ENCODE assay signal across 11 cellular contexts in genomic region chr1:87869563-87869962, GRCh38.
A peak's percentile ranks its signal among the peaks of the same experiment; 100 is the strongest.
DNase-seq lines count a peak whose midpoint lies in the region; ATAC-seq and TF ChIP-seq lines count a peak whose summit lies in the region.
"Had no signal": no experiment of that assay in that cellular context is flagged by ENCODE, and none has a peak within 500 bp of the region (broad histone marks: within the 10 kb centered on the region; RNA-seq: fewer than 3 reads in every experiment).

No MANE protein-coding gene starts in this region.

- no peak for TF ChIP-seq POLR2A in NB4 (IDR thresholded peaks at IDR 0.05; ENCODE audit: extremely low read depth, insufficient read length)

- H3K4me3 ChIP-seq in NB4 (ENCODE audit: low read depth, low read length) (no peak overlapping the region), epithelial cell of esophagus (ENCODE audit: low read length) (no peak overlapping the region)

- TF ChIP-seq CTCF in NB4 (IDR thresholded peaks at IDR 0.05; ENCODE audit: low read depth, low read length) (no peak), epithelial cell of esophagus (IDR thresholded peaks at IDR 0.05; ENCODE audit: insufficient read depth, low read depth, low read length, missing control alignments) (no peak)

- ATAC-seq in HG03280 (IDR thresholded peaks at IDR 0.05; ENCODE audit: unreplicated experiment) = no peak
- ATAC-seq: naive thymus-derived CD8-positive, alpha-beta T cell had no signal

- peak; percentile 58 for DNase-seq in Daoy (ENCODE audit: low read depth)
- DNase-seq in NB4 (ENCODE audit: low read depth) = peak; percentile 80
- DNase-seq in epithelial cell of esophagus (ENCODE audit: low read depth) = peak; percentile 95
- peak; percentile 19 for DNase-seq in non-pigmented ciliary epithelial cell (ENCODE audit: low read depth)
- DNase-seq in NAMALWA (ENCODE audit: low spot score) = no peak
- no peak for DNase-seq in NCI-H1417 (lab: John Stamatoyannopoulos, UW)
- no peak for DNase-seq in stimulated activated CD4-positive, alpha-beta T cell treated with anti-CD3 and anti-CD28 coated beads, Interleukin-2, amount 100 ng/mL, for 48 hours
- DNase-seq: naive thymus-derived CD8-positive, alpha-beta T cell; NK-92 treated with Interleukin-12 subunit alpha and Interleukin-12 subunit beta, amount 100 ng/mL, for 24 hours; stimulated activated CD4-positive, alpha-beta T cell treated with anti-CD3 and anti-CD28 coated beads, Interleukin-4, amount 100 ng/mL, for 24 hours had no signal

Comparison
In these comparisons a context has a peak if more than half of its experiments do, and no peak if none do; other contexts are left out.
1. DNase-seq: peak in Daoy (single experiment), NB4 (single experiment), epithelial cell of esophagus (single experiment) and non-pigmented ciliary epithelial cell (single experiment); none in NAMALWA (single experiment), NCI-H1417 (0 of 3) and stimulated activated CD4-positive, alpha-beta T cell treated with anti-CD3 and anti-CD28 coated beads, Interleukin-2, amount 100 ng/mL, for 48 hours (0 of 2).